Comparison of ENCODE assay signal across 14 cellular contexts in the genomic region with DNA sequence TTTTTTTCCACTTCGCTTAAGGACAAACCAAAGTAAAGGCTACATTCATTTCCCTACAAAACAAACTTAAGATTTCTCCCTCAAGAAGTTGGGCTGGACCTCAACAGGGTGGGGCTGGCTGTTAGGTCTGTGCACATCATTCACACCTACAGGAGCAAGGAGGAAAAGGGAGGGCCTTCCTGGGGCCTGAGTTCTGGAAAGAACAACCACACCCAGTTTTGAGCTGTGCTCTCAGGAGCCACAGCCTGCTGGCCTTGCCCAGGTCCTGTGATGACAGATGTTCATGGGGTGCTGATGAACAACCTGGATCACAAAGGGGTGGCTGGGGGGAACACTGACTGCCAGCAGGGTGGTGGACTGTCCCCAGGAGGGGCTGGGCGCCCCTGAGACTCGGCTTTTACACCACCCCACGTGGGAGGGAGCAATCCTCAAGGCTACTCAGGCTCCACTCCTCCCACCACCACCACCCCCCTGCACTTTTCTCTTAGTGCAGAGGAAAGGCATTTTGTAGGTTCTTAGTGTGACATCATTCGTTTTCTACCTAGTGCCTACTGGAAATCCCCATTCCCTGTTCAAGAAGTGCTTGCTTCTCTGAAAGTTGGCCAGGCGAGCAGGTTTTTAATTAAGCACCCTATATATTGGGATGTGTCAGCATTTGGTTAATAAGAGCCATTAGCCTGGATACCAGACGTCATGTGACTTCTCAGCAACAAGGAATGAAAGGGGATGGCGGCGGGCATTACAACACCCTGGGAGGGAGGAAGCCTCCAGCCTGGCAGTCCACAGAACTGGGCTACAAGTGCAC. TPM values are rescaled to one million over a fixed set of nuclear protein-coding genes. Genes with fewer than 3 reads are reported as not detected.
DNase-seq lines count a peak whose midpoint lies in the region; ATAC-seq and TF ChIP-seq lines count a peak whose summit lies in the region.
"Had no signal": no experiment of that assay in that cellular context is flagged by ENCODE, and none has a peak within 500 bp of the region (broad histone marks: within the 10 kb centered on the region; RNA-seq: fewer than 3 reads in every experiment).

No MANE protein-coding gene starts in this region.

- peak overlapping the region; percentile 52 for H2AFZ ChIP-seq in KMS-11 (ENCODE audit: low read depth)

- no peak overlapping the region for H3K4me3 ChIP-seq in GM12865 (ENCODE audit: low read depth, low read length)
- no peak overlapping the region for H3K4me3 ChIP-seq in KMS-11 (IDR thresholded peaks at IDR 0.05; ENCODE audit: insufficient read depth, low read depth, low read length)
- H3K4me3 ChIP-seq in epithelial cell of esophagus (ENCODE audit: low read length), result no peak overlapping the region
- H3K4me3 ChIP-seq in mucosa of descending colon, result no peak overlapping the region
- H3K4me3 ChIP-seq in uterus, result no peak overlapping the region
- H3K4me3 ChIP-seq: cardiac muscle cell, ovary had no signal

- H3K27me3 ChIP-seq in KMS-11 (ENCODE audit: insufficient read depth, low read depth), result no peaks in the 10 kb centered on the region
- H3K27me3 ChIP-seq in uterus, result no peaks in the 10 kb centered on the region
- H3K27me3 ChIP-seq: cardiac muscle cell, ovary had no signal

- H3K4me2 ChIP-seq in KMS-11, result peak overlapping the region; percentile 38

- TF ChIP-seq POLR2A in uterus (IDR thresholded peaks at IDR 0.05), result no peak

- H3K4me1 ChIP-seq in KMS-11 (ENCODE audit: low read depth, poor library complexity, severe bottlenecking) (peaks cover 23% of the 10 kb centered on the region), mucosa of descending colon (ENCODE audit: low read depth) (no peaks in the 10 kb centered on the region), uterus (no peaks in the 10 kb centered on the region)

- intact Hi-C loops in mucosa of descending colon (cut with DNase I, micrococcal nuclease) (no loop called here), uterus (cut with DNase I; ENCODE audit: low total_unique reads) (no loop called here)

- H3K79me2 ChIP-seq in KMS-11 (ENCODE audit: insufficient read depth, low read depth), result no peaks in the 10 kb centered on the region

- ATAC-seq in mucosa of descending colon (peak; percentile 88), HG03045 (IDR thresholded peaks at IDR 0.05; ENCODE audit: unreplicated experiment) (no peak)

- H3K36me3 ChIP-seq in KMS-11 (ENCODE audit: insufficient read depth), result no peaks in the 10 kb centered on the region
- no peaks in the 10 kb centered on the region for H3K36me3 ChIP-seq in mucosa of descending colon (ENCODE audit: low read depth)
- H3K36me3 ChIP-seq in uterus, result no peaks in the 10 kb centered on the region
- H3K36me3 ChIP-seq: ovary had no signal

- peak; percentile 24 for DNase-seq in GM12865 (ENCODE audit: low read depth)
- DNase-seq in epithelial cell of esophagus (ENCODE audit: low read depth), result peak; percentile 64
- DNase-seq in mucosa of descending colon, result peak in 2 of 3 donors; percentile 38 to 46
- DNase-seq in uterus, result no peak
- DNase-seq in activated CD8-positive, alpha-beta memory T cell treated with anti-CD3 and anti-CD28 coated beads, Interleukin-2, amount 50 U/mL, for 48 hours, result no peak
- DNase-seq in UCSD-AML1 (lab: John Stamatoyannopoulos, UW; ENCODE audit: unreplicated experiment), result no peak
- DNase-seq: activated naive CD4-positive, alpha-beta T cell; AML-193; NCI-H1048; ovary; stimulated activated naive CD4-positive, alpha-beta T cell treated with Interleukin-2 at 50 U/mL for 16 hours had no signal

- TF ChIP-seq CTCF in GM12865 (IDR thresholded peaks at IDR 0.05; ENCODE audit: insufficient read depth, low read depth, low read length, missing control alignments) (no peak), KMS-11 (conservative IDR thresholded peaks at IDR 0.05; ENCODE audit: low read depth, low read length) (no peak), epithelial cell of esophagus (IDR thresholded peaks at IDR 0.05; ENCODE audit: insufficient read depth, low read depth, low read length, missing control alignments) (no peak), mucosa of descending colon (IDR thresholded peaks at IDR 0.05) (no peak), uterus (IDR thresholded peaks at IDR 0.05) (no peak)

- peak overlapping the region; percentile 67 for H3K9ac ChIP-seq in KMS-11

- no peaks in the 10 kb centered on the region for H3K9me3 ChIP-seq in mucosa of descending colon
- no peaks in the 10 kb centered on the region for H3K9me3 ChIP-seq in uterus
- H3K9me3 ChIP-seq: ovary had no signal

- H3K27ac ChIP-seq in KMS-11 (peak overlapping the region; percentile 89), uterus (no peak overlapping the region)
- H3K27ac ChIP-seq: cardiac muscle cell, ovary had no signal

- no peaks in the 10 kb centered on the region for H4K20me1 ChIP-seq in KMS-11 (ENCODE audit: insufficient read depth)

RNA-seq across cellular contexts. Expression of a gene that starts 35.7 kb away (rescaled TPM):
- 10 to 100 TPM in 1 of 3 donors, 1 to 10 TPM in 2; 3.0 to 29.3 (median 8.7) TPM for total RNA-seq in mucosa of descending colon
- 10 to 100 TPM in 1 of 4 donors, 1 to 10 TPM in 1, not detected in 2; 1.5 to 21.8 TPM for total RNA-seq in uterus

Comparison
In these comparisons a context has a peak if more than half of its experiments do, and no peak if none do; other contexts are left out.
1. DNase-seq: peak in GM12865 (single experiment), epithelial cell of esophagus (single experiment) and mucosa of descending colon (2 of 3); none in uterus (0 of 2), activated CD8-positive, alpha-beta memory T cell treated with anti-CD3 and anti-CD28 coated beads, Interleukin-2, amount 50 U/mL, for 48 hours (single experiment) and UCSD-AML1 (single experiment).